ENCODE assay signal across 2 cellular contexts in genomic region chr16:1037023-1037933, GRCh38.
TF ChIP-seq lines count a peak whose summit lies in the region.

No MANE protein-coding gene starts in this region.

TF ChIP-seq in HepG2, 621 proteins besides CTCF, POLR2A, EP300 and RAD21:
- TF ChIP-seq ZGPAT (CRISPR knock-in tag; IDR thresholded peaks at IDR 0.05): no peak
- TF ChIP-seq FOSL2 (CRISPR knock-in tag; IDR thresholded peaks at IDR 0.05): peak; percentile 46
TF ChIP-seq in HepG2: peak in this region for 1.

TF ChIP-seq in SK-N-SH, 30 proteins besides CTCF, POLR2A, EP300 and RAD21:
- no peak for TF ChIP-seq MEF2A (IDR thresholded peaks at IDR 0.05; ENCODE audit: borderline replicate concordance, low read depth)
- TF ChIP-seq TEAD4 (IDR thresholded peaks at IDR 0.05; ENCODE audit: borderline replicate concordance, insufficient read depth): no peak
- TF ChIP-seq FOSL2 (IDR thresholded peaks at IDR 0.05; ENCODE audit: borderline replicate concordance, low read depth): peak; percentile 68
- no peak for TF ChIP-seq NFIC (IDR thresholded peaks at IDR 0.05; ENCODE audit: borderline replicate concordance)
- TF ChIP-seq GATA2 (CRISPR knock-in tag; IDR thresholded peaks at IDR 0.05): no peak
- no peak for TF ChIP-seq TCF12 (IDR thresholded peaks at IDR 0.05)
- no peak for TF ChIP-seq YY1 (IDR thresholded peaks at IDR 0.05; ENCODE audit: low read depth)
TF ChIP-seq in SK-N-SH: peak in this region for 1.
